ENCODE assay signal across 1 cellular context in genomic region chr6:56156643-56157042, GRCh38.
TF ChIP-seq lines count a peak whose summit lies in the region.

No MANE protein-coding gene starts in this region.

TF ChIP-seq in HepG2, 621 proteins besides CTCF, POLR2A, EP300 and RAD21 (continued from another document and continues in another):
- no peak for TF ChIP-seq KLF15 (CRISPR knock-in tag; IDR thresholded peaks at IDR 0.05; ENCODE audit: borderline replicate concordance)
- no peak for TF ChIP-seq DMTF1 (CRISPR knock-in tag; IDR thresholded peaks at IDR 0.05)
- TF ChIP-seq THRA (CRISPR knock-in tag; IDR thresholded peaks at IDR 0.05; ENCODE audit: borderline replicate concordance) = peak; percentile 84
- TF ChIP-seq KLF12 (CRISPR knock-in tag; IDR thresholded peaks at IDR 0.05; ENCODE audit: borderline replicate concordance) = no peak
- TF ChIP-seq ZNF879 (CRISPR knock-in tag; IDR thresholded peaks at IDR 0.05) = no peak
- TF ChIP-seq ZNF678 (CRISPR knock-in tag; IDR thresholded peaks at IDR 0.05) = no peak
- no peak for TF ChIP-seq GLMP (CRISPR knock-in tag; IDR thresholded peaks at IDR 0.05; ENCODE audit: borderline replicate concordance)
- peak; percentile 99 for TF ChIP-seq ZSCAN9 (CRISPR knock-in tag; IDR thresholded peaks at IDR 0.05; ENCODE audit: borderline replicate concordance)
- TF ChIP-seq E2F1 (CRISPR knock-in tag; IDR thresholded peaks at IDR 0.05) = no peak
- no peak for TF ChIP-seq ZBTB7B (CRISPR knock-in tag; IDR thresholded peaks at IDR 0.05)
- TF ChIP-seq ZXDC (CRISPR knock-in tag; IDR thresholded peaks at IDR 0.05) = no peak
- TF ChIP-seq ELF3 (CRISPR knock-in tag; IDR thresholded peaks at IDR 0.05) = peak; percentile 94
- TF ChIP-seq TAF15 (IDR thresholded peaks at IDR 0.05; ENCODE audit: low read depth, low read length, poor library complexity, severe bottlenecking) = no peak
- no peak for TF ChIP-seq BCL6 (CRISPR knock-in tag; IDR thresholded peaks at IDR 0.05)
- peak; percentile 54 to 55 for TF ChIP-seq MAFK (conservative IDR thresholded peaks at IDR 0.05 in 1 of 2, IDR thresholded peaks at IDR 0.05 in 1 of 2; ENCODE audit: low read length in 2 of 2)
- TF ChIP-seq HIVEP1 (CRISPR knock-in tag; IDR thresholded peaks at IDR 0.05) = no peak
- TF ChIP-seq SCMH1 (CRISPR knock-in tag; IDR thresholded peaks at IDR 0.05; ENCODE audit: borderline replicate concordance) = no peak
- TF ChIP-seq CEBPB (IDR thresholded peaks at IDR 0.05; ENCODE audit: borderline replicate concordance, low read depth, low read length) = no peak
- TF ChIP-seq RXRA (CRISPR knock-in tag; IDR thresholded peaks at IDR 0.05) = peak; percentile 36; the same call in 1 of the 2 replicates
- TF ChIP-seq ZBTB20 (CRISPR knock-in tag; IDR thresholded peaks at IDR 0.05; ENCODE audit: borderline replicate concordance, low read depth) = no peak
- no peak for TF ChIP-seq ZNF782 (CRISPR knock-in tag; IDR thresholded peaks at IDR 0.05; ENCODE audit: borderline replicate concordance)
- no peak for TF ChIP-seq ZNF224 (CRISPR knock-in tag; IDR thresholded peaks at IDR 0.05)
- TF ChIP-seq ZFP37 (CRISPR knock-in tag; IDR thresholded peaks at IDR 0.05; ENCODE audit: borderline replicate concordance) = no peak
- 0 out of 2 replicates have a peak, but pooled peaks have one; percentile 42 for TF ChIP-seq CREB3 (CRISPR knock-in tag; IDR thresholded peaks at IDR 0.05)
- no peak for TF ChIP-seq ZNF260 (CRISPR knock-in tag; IDR thresholded peaks at IDR 0.05; ENCODE audit: borderline replicate concordance, low read depth)
- no peak for TF ChIP-seq ZBTB42 (CRISPR knock-in tag; IDR thresholded peaks at IDR 0.05)
- no peak for TF ChIP-seq TCF12 (IDR thresholded peaks at IDR 0.05)
- TF ChIP-seq TCF12 (CRISPR knock-in tag; IDR thresholded peaks at IDR 0.05) = no peak
- TF ChIP-seq ZNF788 (CRISPR knock-in tag; IDR thresholded peaks at IDR 0.05; ENCODE audit: borderline replicate concordance) = no peak
- no peak for TF ChIP-seq ZC3H4 (CRISPR knock-in tag; IDR thresholded peaks at IDR 0.05; ENCODE audit: borderline replicate concordance)
- TF ChIP-seq POGZ (CRISPR knock-in tag; IDR thresholded peaks at IDR 0.05) = peak; percentile 60
- TF ChIP-seq ZNF431 (CRISPR knock-in tag; IDR thresholded peaks at IDR 0.05; ENCODE audit: borderline replicate concordance, low read depth) = no peak
- TF ChIP-seq EEA1 (CRISPR knock-in tag; IDR thresholded peaks at IDR 0.05; ENCODE audit: borderline replicate concordance) = no peak
- TF ChIP-seq ZNF614 (CRISPR knock-in tag; IDR thresholded peaks at IDR 0.05; ENCODE audit: borderline replicate concordance) = peak; percentile 55; the same call in 1 of the 2 replicates
- TF ChIP-seq KLF16 (CRISPR knock-in tag; IDR thresholded peaks at IDR 0.05) = peak in 1 of 2 experiments; percentile 7; a peak in 1 of 4 replicates
- TF ChIP-seq THAP11 (CRISPR knock-in tag; IDR thresholded peaks at IDR 0.05) = 0 out of 2 replicates have a peak, but pooled peaks have one; percentile 11
- TF ChIP-seq SRSF4 (IDR thresholded peaks at IDR 0.05; ENCODE audit: low read depth, low read length, poor library complexity, severe bottlenecking) = no peak
- no peak for TF ChIP-seq ZFP91 (CRISPR knock-in tag; IDR thresholded peaks at IDR 0.05; ENCODE audit: borderline replicate concordance)
- no peak for TF ChIP-seq HNRNPH1 (optimal IDR thresholded peaks at IDR 0.05; ENCODE audit: low read depth, low read length)
- TF ChIP-seq ATRX (CRISPR knock-in tag; IDR thresholded peaks at IDR 0.05; ENCODE audit: borderline replicate concordance) = no peak
- TF ChIP-seq ZNF784 (CRISPR knock-in tag; IDR thresholded peaks at IDR 0.05; ENCODE audit: borderline replicate concordance) = 0 out of 2 replicates have a peak, but pooled peaks have one; percentile 33
- no peak for TF ChIP-seq CENPT (CRISPR knock-in tag; IDR thresholded peaks at IDR 0.05; ENCODE audit: low read depth)
- no peak for TF ChIP-seq BORCS8-MEF2B (CRISPR knock-in tag; IDR thresholded peaks at IDR 0.05)
- TF ChIP-seq IKZF1 (IDR thresholded peaks at IDR 0.05) = no peak
- no peak for TF ChIP-seq ZBTB38 (CRISPR knock-in tag; IDR thresholded peaks at IDR 0.05)
- no peak for TF ChIP-seq SOX6 (IDR thresholded peaks at IDR 0.05)
- peak; percentile 59; the same call in 1 of the 2 replicates for TF ChIP-seq SOX6 (CRISPR knock-in tag; IDR thresholded peaks at IDR 0.05)
- TF ChIP-seq ZNF503 (CRISPR knock-in tag; IDR thresholded peaks at IDR 0.05) = no peak
- no peak for TF ChIP-seq ZNF703 (CRISPR knock-in tag; IDR thresholded peaks at IDR 0.05; ENCODE audit: borderline replicate concordance)
- peak; percentile 73; the same call in 1 of the 2 replicates for TF ChIP-seq MIER2 (CRISPR knock-in tag; IDR thresholded peaks at IDR 0.05)
- TF ChIP-seq ZSCAN20 (CRISPR knock-in tag; IDR thresholded peaks at IDR 0.05; ENCODE audit: borderline replicate concordance) = no peak
- TF ChIP-seq ZNF44 (CRISPR knock-in tag; IDR thresholded peaks at IDR 0.05) = no peak
- no peak for TF ChIP-seq TGIF2 (CRISPR knock-in tag; IDR thresholded peaks at IDR 0.05)
- peak; percentile 53 for TF ChIP-seq PHF21A (CRISPR knock-in tag; IDR thresholded peaks at IDR 0.05)
- no peak for TF ChIP-seq ZNF660 (CRISPR knock-in tag; IDR thresholded peaks at IDR 0.05; ENCODE audit: borderline replicate concordance, low read depth)
- no peak for TF ChIP-seq MEIS1 (CRISPR knock-in tag; IDR thresholded peaks at IDR 0.05; ENCODE audit: borderline replicate concordance)
- TF ChIP-seq MED1 (CRISPR knock-in tag; IDR thresholded peaks at IDR 0.05) = peak; percentile 85
- TF ChIP-seq DNMT3B (CRISPR knock-in tag; conservative IDR thresholded peaks at IDR 0.05) = no peak
- TF ChIP-seq CHD2 (IDR thresholded peaks at IDR 0.05; ENCODE audit: low read depth, low read length) = no peak
- peak; percentile 82; the same call in 1 of the 2 replicates for TF ChIP-seq ZNF12 (CRISPR knock-in tag; IDR thresholded peaks at IDR 0.05)
- no peak for TF ChIP-seq HOXA7 (CRISPR knock-in tag; IDR thresholded peaks at IDR 0.05)
